ENCODE assay signal across 8 cellular contexts in the genomic region with DNA sequence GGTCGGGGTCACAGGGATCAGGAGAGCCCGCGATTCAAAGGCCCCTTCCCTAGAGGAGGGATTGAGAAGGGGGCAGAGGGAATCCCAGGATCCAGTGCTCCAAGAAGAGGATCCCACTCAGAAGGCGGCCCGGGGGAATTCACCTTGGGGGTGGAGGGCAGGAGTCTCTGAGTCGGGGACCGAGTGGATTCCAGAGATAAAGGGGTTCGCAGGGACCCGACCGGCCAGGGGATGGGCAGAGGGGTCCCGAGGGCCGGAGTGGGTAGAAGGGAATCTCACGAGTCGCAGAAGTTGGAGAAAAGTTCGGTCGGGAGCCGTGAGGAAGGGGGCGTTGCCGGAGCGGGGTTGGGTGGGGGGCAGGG. TPM values are rescaled to one million over a fixed set of nuclear protein-coding genes. Genes with fewer than 3 reads are reported as not detected.
DNase-seq lines count a peak whose midpoint lies in the region; ATAC-seq and TF ChIP-seq lines count a peak whose summit lies in the region.

No MANE protein-coding gene starts in this region.

- H2AFZ ChIP-seq in neural cell (ENCODE audit: low read depth, low read length): no peak overlapping the region

- TF ChIP-seq POLR2A in erythroblast (IDR thresholded peaks at IDR 0.05; ENCODE audit: low read length): no peak

- no peak for TF ChIP-seq RAD21 in neural cell (conservative IDR thresholded peaks at IDR 0.05)

- ATAC-seq in HG03342 (IDR thresholded peaks at IDR 0.05; ENCODE audit: unreplicated experiment) (no peak), GM19463 (IDR thresholded peaks at IDR 0.05; ENCODE audit: unreplicated experiment) (no peak)

- H3K27me3 ChIP-seq in NT2/D1 (ENCODE audit: insufficient read depth, insufficient read length): no peaks in the 10 kb centered on the region
- no peaks in the 10 kb centered on the region for H3K27me3 ChIP-seq in endocrine pancreas (ENCODE audit: control insufficient read depth, insufficient read depth, low read length)
- no peaks in the 10 kb centered on the region for H3K27me3 ChIP-seq in neural cell (ENCODE audit: insufficient read depth, low read depth, low read length)

- no peaks in the 10 kb centered on the region for H3F3A ChIP-seq in neural cell (ENCODE audit: insufficient read depth, low read length, poor library complexity, severe bottlenecking)

- H3K36me3 ChIP-seq in NT2/D1 (ENCODE audit: insufficient read depth, insufficient read length, low read length): peaks cover 28% of the 10 kb centered on the region
- no peaks in the 10 kb centered on the region for H3K36me3 ChIP-seq in endocrine pancreas (ENCODE audit: control insufficient read depth, insufficient read depth, low read length)
- no peaks in the 10 kb centered on the region for H3K36me3 ChIP-seq in neural cell (ENCODE audit: insufficient read depth, low read length)

- H3K9ac ChIP-seq in NT2/D1 (ENCODE audit: insufficient read length, low read depth) (peak overlapping the region; percentile 81), endocrine pancreas (ENCODE audit: control insufficient read depth, insufficient read depth, low read length) (peak overlapping the region; percentile 82), neural cell (ENCODE audit: low read length) (peak overlapping the region; percentile 56)

- H3K9me3 ChIP-seq in NT2/D1 (ENCODE audit: insufficient read depth, low read length) (no peaks in the 10 kb centered on the region), endocrine pancreas (ENCODE audit: control insufficient read depth, low read length) (no peaks in the 10 kb centered on the region), neural cell (ENCODE audit: low read length) (no peaks in the 10 kb centered on the region)

- no peak for TF ChIP-seq CTCF in C4-2B (conservative IDR thresholded peaks at IDR 0.05)
- no peak for TF ChIP-seq CTCF in neural cell (IDR thresholded peaks at IDR 0.05; ENCODE audit: poor library complexity, severe bottlenecking)

- H3K9me2 ChIP-seq in neural cell (ENCODE audit: insufficient read depth, low read length): no peaks in the 10 kb centered on the region

- peaks cover 4% of the 10 kb centered on the region for H3K4me1 ChIP-seq in NT2/D1 (ENCODE audit: insufficient read depth, insufficient read length)
- H3K4me1 ChIP-seq in endocrine pancreas (ENCODE audit: control insufficient read depth, insufficient read depth, low read length): peaks cover 4% of the 10 kb centered on the region

- H3K4me2 ChIP-seq in neural cell (ENCODE audit: low read length): peak overlapping the region; percentile 55

- H3K79me2 ChIP-seq in neural cell (replicated peaks; ENCODE audit: insufficient read depth, low read length): no peaks in the 10 kb centered on the region

- DNase-seq in NT2/D1 (ENCODE audit: low read depth, low spot score) (no peak), erythroblast (lab: John Stamatoyannopoulos, UW) (no peak), glomerular visceral epithelial cell (ENCODE audit: extremely low spot score) (no peak)

- no peak for TF ChIP-seq EP300 in neural cell (conservative IDR thresholded peaks at IDR 0.05; ENCODE audit: poor library complexity, severe bottlenecking)

- no peaks in the 10 kb centered on the region for H4K20me1 ChIP-seq in neural cell (ENCODE audit: insufficient read depth)

- H3K27ac ChIP-seq in C4-2B: peak overlapping the region; percentile 75
- H3K27ac ChIP-seq in neural cell (ENCODE audit: low read length): no peak overlapping the region

- peak overlapping the region; percentile 70 for H3K4me3 ChIP-seq in NT2/D1 (ENCODE audit: insufficient read length, low read depth)
- peak overlapping the region; percentile 56 for H3K4me3 ChIP-seq in endocrine pancreas (ENCODE audit: control insufficient read depth, insufficient read depth, low read length)
- peak overlapping the region; percentile 66 for H3K4me3 ChIP-seq in neural cell (ENCODE audit: low read length)

TF ChIP-seq in neural cell, 6 proteins besides CTCF, POLR2A, EP300 and RAD21:
- no peak for TF ChIP-seq MXI1 (conservative IDR thresholded peaks at IDR 0.05; ENCODE audit: poor library complexity, severe bottlenecking)
- TF ChIP-seq TAF1 (IDR thresholded peaks at IDR 0.05; ENCODE audit: low read depth): no peak
- TF ChIP-seq SMC3 (conservative IDR thresholded peaks at IDR 0.05; ENCODE audit: poor library complexity): no peak
- TF ChIP-seq, protein P1, sequence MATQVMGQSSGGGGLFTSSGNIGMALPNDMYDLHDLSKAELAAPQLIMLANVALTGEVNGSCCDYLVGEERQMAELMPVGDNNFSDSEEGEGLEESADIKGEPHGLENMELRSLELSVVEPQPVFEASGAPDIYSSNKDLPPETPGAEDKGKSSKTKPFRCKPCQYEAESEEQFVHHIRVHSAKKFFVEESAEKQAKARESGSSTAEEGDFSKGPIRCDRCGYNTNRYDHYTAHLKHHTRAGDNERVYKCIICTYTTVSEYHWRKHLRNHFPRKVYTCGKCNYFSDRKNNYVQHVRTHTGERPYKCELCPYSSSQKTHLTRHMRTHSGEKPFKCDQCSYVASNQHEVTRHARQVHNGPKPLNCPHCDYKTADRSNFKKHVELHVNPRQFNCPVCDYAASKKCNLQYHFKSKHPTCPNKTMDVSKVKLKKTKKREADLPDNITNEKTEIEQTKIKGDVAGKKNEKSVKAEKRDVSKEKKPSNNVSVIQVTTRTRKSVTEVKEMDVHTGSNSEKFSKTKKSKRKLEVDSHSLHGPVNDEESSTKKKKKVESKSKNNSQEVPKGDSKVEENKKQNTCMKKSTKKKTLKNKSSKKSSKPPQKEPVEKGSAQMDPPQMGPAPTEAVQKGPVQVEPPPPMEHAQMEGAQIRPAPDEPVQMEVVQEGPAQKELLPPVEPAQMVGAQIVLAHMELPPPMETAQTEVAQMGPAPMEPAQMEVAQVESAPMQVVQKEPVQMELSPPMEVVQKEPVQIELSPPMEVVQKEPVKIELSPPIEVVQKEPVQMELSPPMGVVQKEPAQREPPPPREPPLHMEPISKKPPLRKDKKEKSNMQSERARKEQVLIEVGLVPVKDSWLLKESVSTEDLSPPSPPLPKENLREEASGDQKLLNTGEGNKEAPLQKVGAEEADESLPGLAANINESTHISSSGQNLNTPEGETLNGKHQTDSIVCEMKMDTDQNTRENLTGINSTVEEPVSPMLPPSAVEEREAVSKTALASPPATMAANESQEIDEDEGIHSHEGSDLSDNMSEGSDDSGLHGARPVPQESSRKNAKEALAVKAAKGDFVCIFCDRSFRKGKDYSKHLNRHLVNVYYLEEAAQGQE (IDR thresholded peaks at IDR 0.05; ENCODE audit: borderline replicate concordance): no peak
- TF ChIP-seq EZH2 (IDR thresholded peaks at IDR 0.05; ENCODE audit: borderline replicate concordance, insufficient read depth, low read length, poor library complexity, severe bottlenecking): no peak
- no peak for TF ChIP-seq POLR2AphosphoS5 (IDR thresholded peaks at IDR 0.05)

RNA-seq across cellular contexts. Expression of gene PRKD2, which starts 0.3 kb away (rescaled TPM):
- 8.0 and 15.9 TPM in 2 replicates for polyA plus RNA-seq in neural cell
- 3.2 and 5.8 TPM in 2 replicates for polyA minus RNA-seq in neural cell

RNA-seq across cellular contexts. Expression of gene FKRP, which starts 29.2 kb away (rescaled TPM):
- 27.8 and 46.0 TPM in 2 replicates for polyA plus RNA-seq in neural cell
- polyA minus RNA-seq in neural cell: 37.7 and 55.0 TPM in 2 replicates

RNA-seq across cellular contexts. Expression of gene STRN4, which starts 29.6 kb away (rescaled TPM):
- polyA plus RNA-seq in neural cell: 153 and 203 TPM in 2 replicates
- polyA minus RNA-seq in neural cell: 192 and 223 TPM in 2 replicates

RNA-seq across cellular contexts. Expression of gene DACT3, which starts 55.7 kb away (rescaled TPM):
- polyA plus RNA-seq in neural cell: 29.3 and 32.5 TPM in 2 replicates
- 29.4 and 40.2 TPM in 2 replicates for polyA minus RNA-seq in neural cell
